In genomic region chr1:93650159-93650558, GRCh38 we compare ENCODE assay signal across 4 cellular contexts. TPM values are rescaled to one million over a fixed set of nuclear protein-coding genes. Genes with fewer than 3 reads are reported as not detected.
DNase-seq lines count a peak whose midpoint lies in the region; ATAC-seq, FAIRE-seq and TF ChIP-seq lines count a peak whose summit lies in the region.
"Not testable (repeated sequence)": the region's sequence is repeated elsewhere in the genome, so short reads cannot be mapped to it uniquely, and the experiment has no call there.

No MANE protein-coding gene starts in this region.

- not testable (repeated sequence) for ATAC-seq in K562, HepG2

- not testable (repeated sequence) for H3K9me1 ChIP-seq in K562 (ENCODE audit: control insufficient read depth, insufficient read depth, low read length)

- not testable (repeated sequence) for H2AFZ ChIP-seq in K562 (ENCODE audit: low read depth, low read length); HepG2 (ENCODE audit: low read length); trophoblast cell (ENCODE audit: insufficient read depth, low read length, poor library complexity)

- not testable (repeated sequence) for H2BK120ac ChIP-seq in trophoblast cell (ENCODE audit: insufficient read depth, low read length, poor library complexity)

- H3K14ac ChIP-seq in trophoblast cell (ENCODE audit: low read length) = not testable (repeated sequence)

- peaks cover 9 to 33% of the 10 kb centered on the region in 2 experiments; a peak in 4 of 5 replicates for H3K27me3 ChIP-seq in K562 (ENCODE audit: control insufficient read depth in 2 of 2, insufficient read depth in 2 of 2, low read length in 2 of 2)
- not testable (repeated sequence) for H3K27me3 ChIP-seq in HepG2 (ENCODE audit: control insufficient read depth in 1 of 2, insufficient read depth in 2 of 2, low read length in 2 of 2); trophoblast cell (ENCODE audit: insufficient read depth, low read length)

- not testable (repeated sequence) for H3K79me2 ChIP-seq in K562 (ENCODE audit: control insufficient read depth, insufficient read depth, low read length); HepG2 (ENCODE audit: insufficient read depth, low read length); trophoblast cell (ENCODE audit: control insufficient read depth, insufficient read depth, low read length, poor library complexity)

- H3K18ac ChIP-seq in trophoblast cell (ENCODE audit: low read length) = not testable (repeated sequence)

- in situ Hi-C loops in K562 (cut with MboI); HepG2 (cut with HindIII; ENCODE audit: extremely low pct_ligation_motif_present, low pct_unique_long_range_greater_than_20kb): not testable (repeated sequence)

- H2BK5ac ChIP-seq in trophoblast cell (ENCODE audit: low read depth, low read length, poor library complexity) = not testable (repeated sequence)

- H3K4ac ChIP-seq in trophoblast cell (ENCODE audit: low read depth, low read length) = not testable (repeated sequence)

- H4K20me1 ChIP-seq in K562 (replicated peaks; ENCODE audit: control insufficient read depth, insufficient read depth, low read length); HepG2 (ENCODE audit: insufficient read depth, low read length): not testable (repeated sequence)

- TF ChIP-seq CTCF in K562 (IDR thresholded peaks at IDR 0.05 in 2 of 3, conservative IDR thresholded peaks at IDR 0.05 in 1 of 3; ENCODE audit: insufficient read depth in 2 of 3, low read depth in 1 of 3, low read length in 3 of 3); HepG2 (CRISPR knock-in tag; IDR thresholded peaks at IDR 0.05): not testable (repeated sequence)

- POLR2A ChIA-PET in K562 (lab: Yijun Ruan, JAX) = interaction anchor here (1.2 kb wide), 1 partner anchor 20 kb away, joined by 3 read pairs; no protein-coding TSS in a partner anchor
- POLR2A ChIA-PET in HepG2 (lab: Yijun Ruan, JAX) = not testable (repeated sequence)

- H4K91ac ChIP-seq in trophoblast cell (ENCODE audit: low read depth, low read length) = not testable (repeated sequence)

- not testable (repeated sequence) for H3K23ac ChIP-seq in trophoblast cell (ENCODE audit: low read length)

- not testable (repeated sequence) for TF ChIP-seq RAD21 in K562 (CRISPR knock-in tag; conservative IDR thresholded peaks at IDR 0.05 in 1 of 2, IDR thresholded peaks at IDR 0.05 in 1 of 2); HepG2 (CRISPR knock-in tag; IDR thresholded peaks at IDR 0.05)

- intact Hi-C loops in K562 (cut with micrococcal nuclease); cardiac septum (cut with DNase I); HepG2 (cut with micrococcal nuclease; ENCODE audit: unreplicated experiment): not testable (repeated sequence)

- not testable (repeated sequence) for H3K9ac ChIP-seq in K562 (ENCODE audit: insufficient read depth in 1 of 2, low read depth in 2 of 2, low read length in 2 of 2); HepG2 (ENCODE audit: insufficient read depth, low read depth, low read length); trophoblast cell (ENCODE audit: low read length)

- not testable (repeated sequence) for H3K9me3 ChIP-seq in K562 (replicated peaks; ENCODE audit: control insufficient read depth, insufficient read depth, low read depth, low read length); HepG2 (ENCODE audit: low read length); trophoblast cell (ENCODE audit: insufficient read depth, low read depth, low read length)

- not testable (repeated sequence) for H2BK12ac ChIP-seq in trophoblast cell (ENCODE audit: low read length)

- H3K27ac ChIP-seq in K562 (ENCODE audit: extremely low read depth, low read depth, low read length); HepG2 (ENCODE audit: extremely low read length, insufficient read depth, low read length); trophoblast cell (ENCODE audit: low read depth, low read length): not testable (repeated sequence)

- not testable (repeated sequence) for H2AK5ac ChIP-seq in trophoblast cell (ENCODE audit: low read length)

- H3K4me1 ChIP-seq in K562 (replicated peaks in 1 of 2; ENCODE audit: control insufficient read depth in 2 of 2, insufficient read depth in 2 of 2, low read length in 2 of 2); trophoblast cell (ENCODE audit: control insufficient read depth in 1 of 2, insufficient read depth in 2 of 2, low read length in 2 of 2): not testable (repeated sequence)
- H3K4me1 ChIP-seq in HepG2 (ENCODE audit: insufficient read depth, low read length) = peaks cover 13% of the 10 kb centered on the region

- not testable (repeated sequence) for H3K79me1 ChIP-seq in trophoblast cell (ENCODE audit: low read length)

- CTCF ChIA-PET in K562 (lab: Yijun Ruan, JAX; ENCODE audit: low intra/inter-chr PET ratio); HepG2 (lab: Yijun Ruan, JAX; ENCODE audit: low intra/inter-chr PET ratio, low total read pairs): not testable (repeated sequence)

- DNase-seq in K562 (ENCODE audit: extremely low read depth in 1 of 4, low spot score in 3 of 4); HepG2 (ENCODE audit: low spot score): not testable (repeated sequence)
- DNase-seq in cardiac septum (ENCODE audit: low spot score) (peak; percentile 24), trophoblast cell (peak; percentile 51 to 74)

- 8% methylated on average over 5 of the region's 5 CpGs for WGBS in K562 (ENCODE audit: insufficient coverage, low coverage, missing lambda C conversion rate)
- 98% methylated on average over 5 of the region's 5 CpGs for WGBS in HepG2 (ENCODE audit: low lambda C conversion rate)
- WGBS in trophoblast cell (ENCODE audit: extremely low coverage, insufficient coverage, insufficient read length) = no CpG with 5 or more reads among the region's 5 CpGs

- not testable (repeated sequence) for TF ChIP-seq POLR2A in K562 (conservative IDR thresholded peaks at IDR 0.05); HepG2 (IDR thresholded peaks at IDR 0.05; ENCODE audit: insufficient read depth in 1 of 2, low read depth in 2 of 2, low read length in 2 of 2)

- not testable (repeated sequence) for H4K8ac ChIP-seq in trophoblast cell (ENCODE audit: low read depth, low read length)

- H3K4me2 ChIP-seq in K562 (ENCODE audit: insufficient read depth, low read length); HepG2 (ENCODE audit: low read depth, low read length); trophoblast cell (ENCODE audit: low read length): not testable (repeated sequence)

- H3K4me3 ChIP-seq in K562; HepG2 (replicated peaks in 1 of 3; ENCODE audit: insufficient read depth in 1 of 3, low read depth in 2 of 3, low read length in 3 of 3); trophoblast cell (ENCODE audit: low read depth, low read length): not testable (repeated sequence)

- H3K36me3 ChIP-seq in K562 (ENCODE audit: control insufficient read depth, insufficient read depth, low read length); HepG2 (replicated peaks in 1 of 2; ENCODE audit: control insufficient read depth in 1 of 2, insufficient read depth in 2 of 2, low read length in 2 of 2): not testable (repeated sequence)
- peaks cover 5 to 13% of the 10 kb centered on the region in 2 experiments for H3K36me3 ChIP-seq in trophoblast cell (ENCODE audit: control insufficient read depth in 1 of 2, insufficient read depth in 2 of 2, low read length in 2 of 2)

- H4K12ac ChIP-seq in trophoblast cell (ENCODE audit: low read depth, low read length) = not testable (repeated sequence)

- FAIRE-seq in K562 (lab: Jason Lieb, UNC); HepG2 (lab: Jason Lieb, UNC): not testable (repeated sequence)

- not testable (repeated sequence) for TF ChIP-seq EP300 in K562 (IDR thresholded peaks at IDR 0.05; ENCODE audit: low read length); HepG2 (IDR thresholded peaks at IDR 0.05; ENCODE audit: low read depth in 2 of 2, low read length in 2 of 2); HepG2 (CRISPR knock-in tag; IDR thresholded peaks at IDR 0.05; ENCODE audit: borderline replicate concordance)

- BruUV-seq in K562 (replicated peaks; lab: Mats Ljungman, UMichigan); HepG2 (replicated peaks; lab: Mats Ljungman, UMichigan): not testable (repeated sequence)

RNA-seq across cellular contexts. Expression of gene BCAR3, which starts 31.5 kb away (rescaled TPM):
- total RNA-seq in K562 (2011; cell fraction: chromatin; rRNA removed; ENCODE audit: low replicate concordance) = 0.93 and 1.4 TPM in 2 replicates
- 1.2 and 1.3 TPM in 2 replicates for total RNA-seq in K562 (2011; cell fraction: nucleolus; rRNA removed)
- 0.73 and 1.5 TPM in 2 replicates for total RNA-seq in K562 (2011; cell fraction: nucleoplasm; rRNA removed)
- total RNA-seq in K562 (2014; rRNA removed) (2.8 and 4.2 TPM in 2 replicates), K562 (2014; rRNA removed; fragmentation: Illumina TruSeq; extraction: Trizol) (4.8 and 6.9 TPM in 2 replicates), K562 (2015; rRNA removed; fragmentation: Illumina TruSeq; extraction: Trizol) (2.1 and 2.8 TPM in 2 replicates), K562 (2021) (3.6 and 3.8 TPM in 2 replicates), cardiac septum (6.9 TPM), HepG2 (2016; rRNA removed; fragmentation: Illumina TruSeq; extraction: Trizol) (4.8 and 5.5 TPM in 2 replicates)
- polyA plus RNA-seq in K562 (2011; rRNA removed) (1.8 and 2.0 TPM in 2 replicates), K562 (2014; fragmentation: Illumina TruSeq; extraction: Trizol) (3.2 and 3.6 TPM in 2 replicates), K562 (2014; fragmentation: Nextera tagmentation; extraction: Ambion mirVana) (1 to 10 TPM; 5.4 to 6.3 TPM), K562 (2014; rRNA removed) (4.0 and 5.4 TPM in 2 replicates), HepG2 (2011; rRNA removed) (3.6 and 5.4 TPM in 2 replicates)
- polyA plus RNA-seq in K562 (2011; cell fraction: cytosol; rRNA removed) = 0.75 and 1.1 TPM in 2 replicates
- polyA plus RNA-seq in K562 (2011; cell fraction: nucleus; rRNA removed) = 0.97 and 1.2 TPM in 2 replicates
- 1.4 and 2.7 TPM in 2 replicates for polyA plus RNA-seq in K562 (2012)
- polyA minus RNA-seq in K562 (2011; rRNA and poly(A)+ RNA removed) = 0.60 and 1.4 TPM in 2 replicates
- polyA minus RNA-seq in K562 (2011; cell fraction: cytosol; rRNA and poly(A)+ RNA removed) = 0.57 and 3.0 TPM in 2 replicates
- 0.67 and 2.1 TPM in 2 replicates for polyA minus RNA-seq in K562 (2011; cell fraction: nucleus; rRNA and poly(A)+ RNA removed)
- total RNA-seq in HepG2 (2016; cell fraction: cytosol; rRNA removed; fragmentation: Illumina TruSeq; extraction: Trizol; ENCODE audit: low read depth) = 2.6 and 3.2 TPM in 2 replicates
- 4.7 and 5.1 TPM in 2 replicates for total RNA-seq in HepG2 (2016; cell fraction: insoluble cytoplasmic fraction; rRNA removed; fragmentation: Illumina TruSeq; extraction: Trizol)
- 3.3 and 3.5 TPM in 2 replicates for total RNA-seq in HepG2 (2016; cell fraction: membrane; rRNA removed; fragmentation: Illumina TruSeq; extraction: Trizol)
- 4.6 TPM in 2 replicates for total RNA-seq in HepG2 (2016; cell fraction: nucleus; rRNA removed; fragmentation: Illumina TruSeq; extraction: Trizol)
- 3.1 and 3.4 TPM in 2 replicates for polyA plus RNA-seq in HepG2 (2011; cell fraction: cytosol; rRNA removed)
- 6.8 and 8.6 TPM in 2 replicates for polyA plus RNA-seq in HepG2 (2011; cell fraction: nucleus; rRNA removed)
- polyA plus RNA-seq in HepG2 (2012) = 4.7 and 5.8 TPM in 2 replicates
- 0.58 and 0.79 TPM in 2 replicates for polyA plus RNA-seq in HepG2 (2016; cell fraction: cytosol; fragmentation: Illumina TruSeq; extraction: Trizol; ENCODE audit: low read depth)
- polyA plus RNA-seq in HepG2 (2016; cell fraction: insoluble cytoplasmic fraction; fragmentation: Illumina TruSeq; extraction: Trizol; ENCODE audit: low read depth) = 4.8 and 6.3 TPM in 2 replicates
- polyA plus RNA-seq in HepG2 (2016; cell fraction: membrane; fragmentation: Illumina TruSeq; extraction: Trizol; ENCODE audit: low read depth) = 1.2 and 1.6 TPM in 2 replicates
- 3.7 and 6.7 TPM in 2 replicates for polyA plus RNA-seq in HepG2 (2016; cell fraction: nucleus; fragmentation: Illumina TruSeq; extraction: Trizol; ENCODE audit: insufficient read depth, low read depth)
- 8.2 and 39.9 TPM in 2 replicates for polyA minus RNA-seq in HepG2 (2011; rRNA and poly(A)+ RNA removed; ENCODE audit: low replicate concordance)
- polyA minus RNA-seq in HepG2 (2011; cell fraction: cytosol; rRNA and poly(A)+ RNA removed) = 7.6 and 8.4 TPM in 2 replicates
- 10.4 and 10.6 TPM in 2 replicates for polyA minus RNA-seq in HepG2 (2011; cell fraction: nucleus; rRNA and poly(A)+ RNA removed)
- polyA plus RNA-seq in trophoblast cell (2013) = 28.1 and 29.7 TPM in 2 replicates
